In the genomic region with DNA sequence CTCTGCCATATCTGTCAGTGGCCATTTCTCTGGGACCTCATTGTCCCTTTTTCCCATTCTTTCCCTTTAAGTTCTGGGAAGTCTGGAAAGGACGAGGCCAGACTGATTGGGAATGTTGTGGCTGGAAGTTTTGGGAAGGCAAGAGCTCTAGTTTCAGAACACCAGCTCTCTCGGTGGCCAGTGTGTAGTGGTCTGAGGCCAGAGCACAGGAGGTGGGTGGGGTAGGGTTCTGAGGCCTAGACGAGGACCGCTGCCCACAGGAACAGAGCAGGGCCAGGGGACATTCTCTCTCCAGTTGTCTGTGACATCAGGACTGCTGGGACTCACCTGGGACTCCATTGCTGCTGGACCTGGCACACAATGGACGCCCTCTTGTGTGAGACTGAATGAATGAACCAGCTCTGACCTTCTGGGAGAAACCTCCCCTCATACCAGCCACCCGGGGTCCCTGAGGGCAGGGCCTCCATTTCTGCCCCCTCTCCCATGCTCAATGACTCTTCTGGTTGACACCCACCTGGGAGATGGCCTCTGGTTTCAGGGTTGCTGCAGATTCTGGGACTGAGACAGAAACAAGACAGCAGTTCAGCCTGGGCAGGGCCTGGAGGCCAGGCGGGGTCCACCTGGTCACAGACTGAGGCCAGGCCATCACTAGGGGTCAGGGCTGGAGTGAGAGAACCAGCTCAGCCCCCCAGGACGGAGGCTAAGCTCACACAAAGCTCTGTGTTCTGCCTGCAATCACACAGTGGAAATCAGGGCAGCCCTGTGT, we compare ENCODE assay signal across 18 cellular contexts. TPM values are rescaled to one million over a fixed set of nuclear protein-coding genes. Genes with fewer than 3 reads are reported as not detected.
DNase-seq lines count a peak whose midpoint lies in the region; ATAC-seq and TF ChIP-seq lines count a peak whose summit lies in the region.
"Had no signal": no experiment of that assay in that cellular context is flagged by ENCODE, and none has a peak within 500 bp of the region (broad histone marks: within the 10 kb centered on the region; RNA-seq: fewer than 3 reads in every experiment).

No MANE protein-coding gene starts in this region.

- H3K4me3 ChIP-seq in left ventricle myocardium inferior (no peak overlapping the region), lower lobe of right lung (no peak overlapping the region)

- H3K4me1 Mint-ChIP-seq in activated T-helper 2 cell treated with anti-CD3 and anti-CD28 coated beads, Interferon-gamma antibody, Interleukin-2, Interleukin-4, amounts not matched to agents 10 μg/mL and 5 μg/mL and 100 μg/mL, durations not matched to agents 14 hours and 24 hours and 36 hours (ENCODE audit: low read depth), result no peaks in the 10 kb centered on the region
- H3K4me1 Mint-ChIP-seq in activated naive CD8-positive, alpha-beta T cell treated with anti-CD3 and anti-CD28 coated beads for 36 hours, result peaks cover 6% of the 10 kb centered on the region
- H3K4me1 Mint-ChIP-seq: CD4-positive, CD25-positive, alpha-beta regulatory T cell had no signal

- no peaks in the 10 kb centered on the region for H3K9me3 Mint-ChIP-seq in activated T-helper 2 cell treated with anti-CD3 and anti-CD28 coated beads, Interferon-gamma antibody, Interleukin-2, Interleukin-4, amounts not matched to agents 10 μg/mL and 5 μg/mL and 100 μg/mL, durations not matched to agents 14 hours and 24 hours and 36 hours
- no peaks in the 10 kb centered on the region for H3K9me3 Mint-ChIP-seq in activated naive CD8-positive, alpha-beta T cell treated with anti-CD3 and anti-CD28 coated beads for 36 hours
- H3K9me3 Mint-ChIP-seq: CD4-positive, CD25-positive, alpha-beta regulatory T cell had no signal

- no peaks in the 10 kb centered on the region for H3K36me3 Mint-ChIP-seq in activated T-helper 2 cell treated with anti-CD3 and anti-CD28 coated beads, Interferon-gamma antibody, Interleukin-2, Interleukin-4, amounts not matched to agents 10 μg/mL and 5 μg/mL and 100 μg/mL, durations not matched to agents 14 hours and 24 hours and 36 hours (ENCODE audit: low read depth)
- no peaks in the 10 kb centered on the region for H3K36me3 Mint-ChIP-seq in activated naive CD8-positive, alpha-beta T cell treated with anti-CD3 and anti-CD28 coated beads for 36 hours
- H3K36me3 Mint-ChIP-seq: CD4-positive, CD25-positive, alpha-beta regulatory T cell had no signal

- no peak for DNase-seq in left ventricle myocardium inferior
- DNase-seq in Right ventricle myocardium inferior (ENCODE audit: missing footprints), result no peak
- peak; percentile 1 for DNase-seq in activated T-helper 2 cell treated with anti-CD3 and anti-CD28 coated beads, Interferon-gamma antibody, Interleukin-2, Interleukin-4, amounts not matched to agents 10 μg/mL and 5 μg/mL and 100 μg/mL, durations not matched to agents 14 hours and 24 hours and 36 hours (ENCODE audit: low spot score)
- no peak for DNase-seq in lower lobe of right lung
- DNase-seq in stimulated activated CD8-positive, alpha-beta memory T cell treated with anti-CD3 and anti-CD28 coated beads, Interleukin-4, amount 100 ng/mL, for 48 hours, result peak; percentile 16
- DNase-seq in activated naive CD8-positive, alpha-beta T cell treated with anti-CD3 and anti-CD28 coated beads for 36 hours, result no peak
- no peak for DNase-seq in NCI-H226
- no peak for DNase-seq in cerebellum (ENCODE audit: low spot score)
- DNase-seq: CD4-positive, CD25-positive, alpha-beta regulatory T cell; DMS79; KG1; NCI-H1105; NCI-H446 treated with DMSO at 0.1 percent for 48 hours; NCI-H748 treated with DMSO at 0.1 percent for 48 hours; SHP77 had no signal

- TF ChIP-seq CTCF in left ventricle myocardium inferior (IDR thresholded peaks at IDR 0.05; ENCODE audit: borderline replicate concordance) (no peak), lower lobe of right lung (IDR thresholded peaks at IDR 0.05) (no peak)

- ATAC-seq in Right ventricle myocardium inferior, result no peak
- peak; percentile 12 to 21 for ATAC-seq in lower lobe of right lung
- ATAC-seq: HCT116 had no signal

- no peaks in the 10 kb centered on the region for H3K36me3 ChIP-seq in left ventricle myocardium inferior
- no peaks in the 10 kb centered on the region for H3K36me3 ChIP-seq in lower lobe of right lung

- H3K27ac Mint-ChIP-seq in activated T-helper 2 cell treated with anti-CD3 and anti-CD28 coated beads, Interferon-gamma antibody, Interleukin-2, Interleukin-4, amounts not matched to agents 10 μg/mL and 5 μg/mL and 100 μg/mL, durations not matched to agents 14 hours and 24 hours and 36 hours, result no peak overlapping the region
- no peak overlapping the region for H3K27ac Mint-ChIP-seq in activated naive CD8-positive, alpha-beta T cell treated with anti-CD3 and anti-CD28 coated beads for 36 hours
- H3K27ac Mint-ChIP-seq: CD4-positive, CD25-positive, alpha-beta regulatory T cell had no signal

- H3K27me3 ChIP-seq in left ventricle myocardium inferior (ENCODE audit: low read depth) (peaks cover 19% of the 10 kb centered on the region), lower lobe of right lung (ENCODE audit: low read depth) (peaks cover 5% of the 10 kb centered on the region)

- no peak overlapping the region for H3K4me3 Mint-ChIP-seq in activated T-helper 2 cell treated with anti-CD3 and anti-CD28 coated beads, Interferon-gamma antibody, Interleukin-2, Interleukin-4, amounts not matched to agents 10 μg/mL and 5 μg/mL and 100 μg/mL, durations not matched to agents 14 hours and 24 hours and 36 hours (ENCODE audit: low read depth)
- H3K4me3 Mint-ChIP-seq in activated naive CD8-positive, alpha-beta T cell treated with anti-CD3 and anti-CD28 coated beads for 36 hours, result no peak overlapping the region
- H3K4me3 Mint-ChIP-seq: CD4-positive, CD25-positive, alpha-beta regulatory T cell had no signal

- H3K27ac ChIP-seq in left ventricle myocardium inferior (replicated peaks) (peak overlapping the region; percentile 73), lower lobe of right lung (no peak overlapping the region)

- H3K4me1 ChIP-seq in left ventricle myocardium inferior, result peaks cover 16% of the 10 kb centered on the region
- H3K4me1 ChIP-seq in lower lobe of right lung, result no peaks in the 10 kb centered on the region

- intact Hi-C loops in left ventricle myocardium inferior (cut with micrococcal nuclease) (no loop called here), Right ventricle myocardium inferior (cut with DNase I) (loop anchor here (5.0 kb wide), 1 partner anchor 53 kb away; no protein-coding TSS in a partner anchor), lower lobe of right lung (cut with DNase I) (no loop called here)
- intact Hi-C loops in activated T-helper 2 cell treated with anti-CD3 and anti-CD28 coated beads, Interferon-gamma antibody, Interleukin-2, Interleukin-4, amounts not matched to agents 10 μg/mL and 5 μg/mL and 100 μg/mL, durations not matched to agents 14 hours and 24 hours and 36 hours (cut with micrococcal nuclease), result no loop called here

- H3K9me3 ChIP-seq in left ventricle myocardium inferior (replicated peaks) (no peaks in the 10 kb centered on the region), lower lobe of right lung (no peaks in the 10 kb centered on the region)

- H3K27me3 Mint-ChIP-seq in activated T-helper 2 cell treated with anti-CD3 and anti-CD28 coated beads, Interferon-gamma antibody, Interleukin-2, Interleukin-4, amounts not matched to agents 10 μg/mL and 5 μg/mL and 100 μg/mL, durations not matched to agents 14 hours and 24 hours and 36 hours (ENCODE audit: low read depth), result peaks cover 10% of the 10 kb centered on the region
- no peaks in the 10 kb centered on the region for H3K27me3 Mint-ChIP-seq in activated naive CD8-positive, alpha-beta T cell treated with anti-CD3 and anti-CD28 coated beads for 36 hours

RNA-seq across cellular contexts. Expression of a gene that starts 8.4 kb away (rescaled TPM):
- total RNA-seq in left ventricle myocardium inferior (3.0 TPM), Right ventricle myocardium inferior (16.1 TPM), lower lobe of right lung (not detected), cerebellum (2.0 TPM)
- total RNA-seq in activated T-helper 2 cell treated with anti-CD3 and anti-CD28 coated beads, Interferon-gamma antibody, Interleukin-2, Interleukin-4, amounts not matched to agents 10 μg/mL and 5 μg/mL and 100 μg/mL, durations not matched to agents 14 hours and 24 hours and 36 hours, result 0.23 and 0.41 TPM in 2 replicates
- total RNA-seq in activated naive CD8-positive, alpha-beta T cell treated with anti-CD3 and anti-CD28 coated beads for 36 hours, result 1 to 10 TPM in 1 of 2 experiments, under 1 TPM in 1; 0.48 to 1.1 TPM
- total RNA-seq: CD4-positive, CD25-positive, alpha-beta regulatory T cell; HT1080; MCF 10A had no signal

RNA-seq across cellular contexts. Expression of a gene that starts 26.9 kb away (rescaled TPM):
- total RNA-seq in left ventricle myocardium inferior (17.0 TPM), Right ventricle myocardium inferior (16.9 TPM), lower lobe of right lung (34.4 TPM), cerebellum (44.3 TPM)
- total RNA-seq in activated T-helper 2 cell treated with anti-CD3 and anti-CD28 coated beads, Interferon-gamma antibody, Interleukin-2, Interleukin-4, amounts not matched to agents 10 μg/mL and 5 μg/mL and 100 μg/mL, durations not matched to agents 14 hours and 24 hours and 36 hours, result 30.2 and 33.5 TPM in 2 replicates
- 10 to 100 TPM; 25.7 to 30.9 TPM for total RNA-seq in activated naive CD8-positive, alpha-beta T cell treated with anti-CD3 and anti-CD28 coated beads for 36 hours

Comparison
In these comparisons a context has a peak if more than half of its experiments do, and no peak if none do; other contexts are left out.
1. DNase-seq: peak in activated T-helper 2 cell treated with anti-CD3 and anti-CD28 coated beads, Interferon-gamma antibody, Interleukin-2, Interleukin-4, amounts not matched to agents 10 μg/mL and 5 μg/mL and 100 μg/mL, durations not matched to agents 14 hours and 24 hours and 36 hours (single experiment) and stimulated activated CD8-positive, alpha-beta memory T cell treated with anti-CD3 and anti-CD28 coated beads, Interleukin-4, amount 100 ng/mL, for 48 hours (single experiment); none in left ventricle myocardium inferior (single experiment), Right ventricle myocardium inferior (single experiment), lower lobe of right lung (single experiment), activated naive CD8-positive, alpha-beta T cell treated with anti-CD3 and anti-CD28 coated beads for 36 hours (single experiment), NCI-H226 (single experiment) and cerebellum (single experiment).